31 cellular contexts compared by ENCODE assay signal in the genomic region with DNA sequence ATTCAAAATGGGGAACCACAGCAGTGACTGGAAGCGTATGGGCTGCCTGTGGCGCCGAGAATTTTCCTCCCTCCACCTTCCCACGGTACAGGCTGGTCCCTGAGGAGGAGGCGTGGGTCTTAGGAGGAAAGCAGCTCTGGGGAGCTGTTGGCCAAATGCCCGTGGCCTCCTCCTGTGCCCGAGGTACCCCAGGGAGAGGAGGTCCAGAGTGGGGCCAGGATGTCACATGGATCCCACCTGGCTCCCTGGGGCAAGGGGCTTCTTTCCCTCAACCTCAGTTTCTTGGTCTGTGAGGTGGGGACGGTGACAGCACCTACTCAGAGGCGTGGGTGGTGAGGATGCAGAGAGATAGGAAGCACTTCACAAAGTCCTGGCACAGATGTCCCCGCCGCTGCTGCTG. TPM values are rescaled to one million over a fixed set of nuclear protein-coding genes. Genes with fewer than 3 reads are reported as not detected.
"Had no signal": no experiment of that assay in that cellular context is flagged by ENCODE, and none has a peak within 500 bp of the region (broad histone marks: within the 10 kb centered on the region; RNA-seq: fewer than 3 reads in every experiment).

No MANE protein-coding gene starts in this region.

- H3K27me3 ChIP-seq: adrenal gland, body of pancreas, breast epithelium, MG63, SJSA1 had no signal

- H3K9me3 ChIP-seq: adrenal gland, body of pancreas, breast epithelium, MG63, SJSA1 had no signal

- ATAC-seq: activated CD8-positive, alpha-beta T cell treated with anti-CD3 and anti-CD28 coated beads for 36 hours; activated naive CD4-positive, alpha-beta T cell treated with anti-CD3 and anti-CD28 coated beads, Interleukin-2, amount 50 U/mL, for 72 hours; activated T-cell treated with anti-CD3 and anti-CD28 coated beads, Interleukin-2, amount 50 U/mL, for 4 hours; body of pancreas; Panc1; SK-N-SH treated with all-trans-retinoic acid at 6 μM for 48 hours; T-cell; T-helper 17 cell had no signal

- H3K4me1 ChIP-seq: adrenal gland, body of pancreas, breast epithelium had no signal

- DNase-seq: activated CD4-positive, alpha-beta T cell treated with anti-CD3 and anti-CD28 coated beads, Interleukin-2, amount 10 ng/mL, durations not matched to agents 24 days and 14 days; activated CD4-positive, alpha-beta T cell treated with anti-CD3 and anti-CD28 coated beads, Interleukin-2, amount 50 U/mL, for 4 hours; activated CD8-positive, alpha-beta T cell treated with anti-CD3 and anti-CD28 coated beads for 36 hours; activated gamma-delta T cell treated with Interleukin-2 at 50 U/mL for 16 hours; activated naive CD4-positive, alpha-beta T cell treated with anti-CD3 and anti-CD28 coated beads for 36 hours; activated T-cell treated with anti-CD3 and anti-CD28 coated beads for 4 hours; activated T-cell treated with anti-CD3 and anti-CD28 coated beads, Interleukin-2, amount 50 U/mL, for 4 hours; adrenal gland; body of pancreas; Kasumi-1; MG63; NCI-H1048; NCI-H1105 treated with DMSO at 0.1 percent for 48 hours; NCI-H1436; NCI-H1694; NCI-H1930; NCI-H2081 treated with DMSO at 0.1 percent for 48 hours; NCI-H226; NCI-H446 treated with DMSO at 0.1 percent for 48 hours; NCI-H524; NCI-H69; SHP77 treated with DMSO at 0.1 percent for 48 hours; T-cell; T-helper 17 cell had no signal

- H3K27ac ChIP-seq: adrenal gland, body of pancreas, SJSA1 had no signal

- H3K36me3 ChIP-seq: adrenal gland, breast epithelium, SJSA1 had no signal

- H3K4me3 ChIP-seq: adrenal gland, body of pancreas, breast epithelium, MG63, SJSA1 had no signal

RNA-seq across cellular contexts. Expression of a gene that starts 16.5 kb away (rescaled TPM):
- total RNA-seq: astrocyte, RPMI7951, T-helper 17 cell had no signal
